In genomic region chr3:138434276-138434874, GRCh38 we compare ENCODE assay signal across 1 cellular context.
A peak's percentile ranks its signal among the peaks of the same experiment; 100 is the strongest.
TF ChIP-seq lines count a peak whose summit lies in the region.

TSS of gene ESYT3 (plus strand) at chr3:138434616. CDS start at chr3:138434799, 183 bp downstream.

TF ChIP-seq in HepG2, 621 proteins besides CTCF, POLR2A, EP300 and RAD21 (continued from another document and continues in another):
- TF ChIP-seq HIC2 (CRISPR knock-in tag; IDR thresholded peaks at IDR 0.05; ENCODE audit: low read depth) (peak; percentile 78; the same call in 1 of the 2 replicates), DBP (CRISPR knock-in tag; IDR thresholded peaks at IDR 0.05; ENCODE audit: not compliant biosample characterization) (peak; percentile 90), FOXO4 (CRISPR knock-in tag; conservative IDR thresholded peaks at IDR 0.05) (no peak), CEBPZ (IDR thresholded peaks at IDR 0.05; ENCODE audit: low read length) (no peak), SP5 (CRISPR knock-in tag; IDR thresholded peaks at IDR 0.05; ENCODE audit: borderline replicate concordance, low read depth) (peak; percentile 86), NR1H2 (CRISPR knock-in tag; IDR thresholded peaks at IDR 0.05; ENCODE audit: borderline replicate concordance, low read depth) (no peak), RBFOX2 (IDR thresholded peaks at IDR 0.05; ENCODE audit: low read depth, low read length) (peak; percentile 40; the same call in 1 of the 2 replicates), NR2F1 (CRISPR knock-in tag; IDR thresholded peaks at IDR 0.05) (peak; percentile 73 to 88; a peak in 3 of 4 replicates), ZNF710 (CRISPR knock-in tag; IDR thresholded peaks at IDR 0.05; ENCODE audit: borderline replicate concordance) (peak; percentile 51; the same call in 1 of the 2 replicates), IRX3 (CRISPR knock-in tag; IDR thresholded peaks at IDR 0.05; ENCODE audit: borderline replicate concordance, low read depth) (peak; percentile 89; the same call in 1 of the 2 replicates), ZNF136 (CRISPR knock-in tag; IDR thresholded peaks at IDR 0.05; ENCODE audit: low read depth) (peak; percentile 79; the same call in 1 of the 2 replicates), ZNF317 (CRISPR knock-in tag; IDR thresholded peaks at IDR 0.05) (peak; percentile 92), ZNF362 (CRISPR knock-in tag; IDR thresholded peaks at IDR 0.05; ENCODE audit: borderline replicate concordance) (0 out of 2 replicates have a peak, but pooled peaks have one; percentile 52), ZNF720 (CRISPR knock-in tag; IDR thresholded peaks at IDR 0.05) (no peak), IRF9 (CRISPR knock-in tag; IDR thresholded peaks at IDR 0.05; ENCODE audit: borderline replicate concordance) (no peak), RARG (CRISPR knock-in tag; IDR thresholded peaks at IDR 0.05; ENCODE audit: low read depth) (no peak), ZNF446 (CRISPR knock-in tag; IDR thresholded peaks at IDR 0.05) (peak; percentile 87; the same call in 1 of the 2 replicates), NFYC (CRISPR knock-in tag; IDR thresholded peaks at IDR 0.05) (peak; percentile 63), ZNF280D (CRISPR knock-in tag; IDR thresholded peaks at IDR 0.05) (peak; percentile 95), MLXIP (CRISPR knock-in tag; IDR thresholded peaks at IDR 0.05; ENCODE audit: borderline replicate concordance) (peak; percentile 93), ZNF17 (CRISPR knock-in tag; IDR thresholded peaks at IDR 0.05) (0 out of 2 replicates have a peak, but pooled peaks have one; percentile 67), RELA (CRISPR knock-in tag; IDR thresholded peaks at IDR 0.05) (no peak), POLR2G (IDR thresholded peaks at IDR 0.05; ENCODE audit: low read depth, low read length) (peak; percentile 44; the same call in 1 of the 2 replicates), ZNF281 (CRISPR knock-in tag; IDR thresholded peaks at IDR 0.05; ENCODE audit: borderline replicate concordance) (no peak), ZNF441 (CRISPR knock-in tag; IDR thresholded peaks at IDR 0.05; ENCODE audit: borderline replicate concordance) (peak; percentile 89; the same call in 1 of the 2 replicates), HINFP (CRISPR knock-in tag; IDR thresholded peaks at IDR 0.05; ENCODE audit: low read depth) (peak; percentile 91)
